In the genomic region with DNA sequence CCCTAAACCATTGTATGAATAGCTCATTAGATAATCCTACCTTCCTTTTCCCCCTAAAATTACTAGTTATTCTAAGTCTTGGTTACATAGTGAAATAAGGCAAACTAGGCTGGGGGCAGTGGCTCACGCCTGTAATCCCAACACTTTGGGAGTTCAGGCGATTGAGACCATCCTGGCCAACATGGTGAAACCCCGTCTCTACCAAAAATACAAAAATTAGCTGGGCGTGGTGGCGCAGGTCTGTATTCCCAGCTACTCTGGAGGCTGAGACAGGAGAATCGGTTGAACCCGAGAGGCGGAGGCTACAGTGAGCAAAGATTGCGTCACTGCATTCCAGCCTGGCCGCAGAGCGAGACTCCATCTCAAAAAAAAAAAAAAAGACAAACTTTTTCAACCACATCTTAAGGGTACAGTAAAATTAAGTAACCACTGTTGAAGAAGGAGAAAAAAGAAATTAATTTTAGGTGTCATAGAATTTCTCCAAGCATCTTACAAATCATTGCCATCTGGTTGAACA, we compare ENCODE assay signal across 2 cellular contexts.
TF ChIP-seq lines count a peak whose summit lies in the region.

No MANE protein-coding gene starts in this region.

TF ChIP-seq in IMR-90, 13 proteins besides CTCF, POLR2A, EP300 and RAD21 (continued from another document):
- TF ChIP-seq CEBPB (IDR thresholded peaks at IDR 0.05; ENCODE audit: low read depth, low read length), result 0 out of 2 replicates have a peak, but pooled peaks have one; percentile 11

TF ChIP-seq in K562, 482 proteins besides CTCF, POLR2A, EP300 and RAD21:
- TF ChIP-seq, protein P1, sequence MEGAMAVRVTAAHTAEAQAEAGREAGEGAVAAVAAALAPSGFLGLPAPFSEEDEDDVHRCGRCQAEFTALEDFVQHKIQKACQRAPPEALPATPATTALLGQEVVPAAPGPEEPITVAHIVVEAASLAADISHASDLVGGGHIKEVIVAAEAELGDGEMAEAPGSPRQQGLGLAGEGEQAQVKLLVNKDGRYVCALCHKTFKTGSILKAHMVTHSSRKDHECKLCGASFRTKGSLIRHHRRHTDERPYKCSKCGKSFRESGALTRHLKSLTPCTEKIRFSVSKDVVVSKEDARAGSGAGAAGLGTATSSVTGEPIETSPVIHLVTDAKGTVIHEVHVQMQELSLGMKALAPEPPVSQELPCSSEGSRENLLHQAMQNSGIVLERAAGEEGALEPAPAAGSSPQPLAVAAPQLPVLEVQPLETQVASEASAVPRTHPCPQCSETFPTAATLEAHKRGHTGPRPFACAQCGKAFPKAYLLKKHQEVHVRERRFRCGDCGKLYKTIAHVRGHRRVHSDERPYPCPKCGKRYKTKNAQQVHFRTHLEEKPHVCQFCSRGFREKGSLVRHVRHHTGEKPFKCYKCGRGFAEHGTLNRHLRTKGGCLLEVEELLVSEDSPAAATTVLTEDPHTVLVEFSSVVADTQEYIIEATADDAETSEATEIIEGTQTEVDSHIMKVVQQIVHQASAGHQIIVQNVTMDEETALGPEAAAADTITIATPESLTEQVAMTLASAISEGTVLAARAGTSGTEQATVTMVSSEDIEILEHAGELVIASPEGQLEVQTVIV (CRISPR knock-in tag; IDR thresholded peaks at IDR 0.05; ENCODE audit: borderline replicate concordance), result no peak
- TF ChIP-seq CEBPG (CRISPR knock-in tag; IDR thresholded peaks at IDR 0.05) (no peak), CEBPG (tag; conservative IDR thresholded peaks at IDR 0.05 in 1 of 2, IDR thresholded peaks at IDR 0.05 in 1 of 2) (peak in 1 of 2 experiments; percentile 15; a peak in 1 of 4 replicates), CEBPB (tag; IDR thresholded peaks at IDR 0.05) (peak; percentile 58)
